ENCODE assay signal across 1 cellular context in genomic region chr16:57996406-57997175, GRCh38.
A peak's percentile ranks its signal among the peaks of the same experiment; 100 is the strongest.
TF ChIP-seq lines count a peak whose summit lies in the region.

No MANE protein-coding gene starts in this region.

TF ChIP-seq in K562, 482 proteins besides CTCF, POLR2A, EP300 and RAD21:
- TF ChIP-seq POLR2G (IDR thresholded peaks at IDR 0.05; ENCODE audit: low read depth, low read length) (peak; percentile 50), ZBTB33 (CRISPR knock-in tag; IDR thresholded peaks at IDR 0.05) (peak; percentile 74), EP400 (IDR thresholded peaks at IDR 0.05) (no peak), POLR3A (IDR thresholded peaks at IDR 0.05; ENCODE audit: borderline replicate concordance, extremely low read depth, insufficient read depth, insufficient read length) (no peak), RBFOX2 (IDR thresholded peaks at IDR 0.05; ENCODE audit: low read depth, low read length) (peak; percentile 13)
